ENCODE assay signal across 8 cellular contexts in the genomic region with DNA sequence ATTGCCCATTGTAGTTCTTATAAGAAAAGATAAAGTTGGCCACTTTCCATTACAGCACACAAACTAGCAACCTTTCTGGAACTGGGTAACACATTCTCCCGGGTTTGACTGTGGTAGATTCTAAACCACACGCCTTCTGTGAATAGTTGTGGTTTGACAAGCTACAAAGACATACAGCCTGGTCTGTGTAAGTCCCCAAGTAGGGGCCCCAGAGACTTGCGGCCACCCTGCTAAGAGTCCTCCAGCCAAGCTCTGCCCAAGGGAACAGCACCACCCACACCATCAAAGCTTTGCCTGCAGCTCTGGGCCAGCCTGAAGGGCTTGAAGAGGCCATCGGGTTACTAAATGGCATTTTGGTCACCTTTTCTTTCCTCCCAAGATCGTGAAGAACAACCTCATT.
DNase-seq lines count a peak whose midpoint lies in the region; ATAC-seq and TF ChIP-seq lines count a peak whose summit lies in the region.

No MANE protein-coding gene starts in this region.

- H3K27me3 ChIP-seq in DOHH2 (ENCODE audit: control insufficient read depth, low read length): no peaks in the 10 kb centered on the region

- H3F3A ChIP-seq in DOHH2 (ENCODE audit: control insufficient read depth, insufficient read depth): no peaks in the 10 kb centered on the region; the same call in 1 of the 2 replicates

- no peaks in the 10 kb centered on the region for H3K36me3 Mint-ChIP-seq in glutamatergic neuron (ENCODE audit: unreplicated experiment)

- peaks cover 3% of the 10 kb centered on the region for H3K9me3 Mint-ChIP-seq in glutamatergic neuron (ENCODE audit: unreplicated experiment)

- no peak overlapping the region for H3K4me3 Mint-ChIP-seq in glutamatergic neuron (ENCODE audit: unreplicated experiment)

- no peak for TF ChIP-seq CTCF in DOHH2 (IDR thresholded peaks at IDR 0.05; ENCODE audit: low read depth, low read length, poor library complexity, severe bottlenecking)
- TF ChIP-seq CTCF in glutamatergic neuron (IDR thresholded peaks at IDR 0.05; ENCODE audit: partially characterized antibody, unreplicated experiment): no peak

- no peak overlapping the region for H3K27ac ChIP-seq in DOHH2 (ENCODE audit: low read depth, low read length)

- peaks cover 12% of the 10 kb centered on the region for H3K79me2 ChIP-seq in DOHH2 (ENCODE audit: control insufficient read depth, low read length)

- no peak overlapping the region for H3K27ac Mint-ChIP-seq in glutamatergic neuron (ENCODE audit: unreplicated experiment)

- no peaks in the 10 kb centered on the region for H4K20me1 ChIP-seq in DOHH2 (ENCODE audit: control insufficient read depth, insufficient read depth, low read depth, low read length)

- H3K4me1 Mint-ChIP-seq in glutamatergic neuron (ENCODE audit: low read depth, unreplicated experiment): peaks cover 12% of the 10 kb centered on the region

- peak overlapping the region; percentile 12; the same call in 1 of the 2 replicates for H3K4me3 ChIP-seq in DOHH2 (ENCODE audit: low read length)

- peak; percentile 91 for ATAC-seq in GM19395 (IDR thresholded peaks at IDR 0.05; ENCODE audit: unreplicated experiment)
- peak; percentile 96 for ATAC-seq in HG03378 (IDR thresholded peaks at IDR 0.05; ENCODE audit: unreplicated experiment)

- H3K36me3 ChIP-seq in DOHH2 (ENCODE audit: control insufficient read depth, low read length): peaks cover 2% of the 10 kb centered on the region; the same call in 1 of the 2 replicates

- peak; percentile 62 to 67 for DNase-seq in activated T-cell treated with anti-CD3 and anti-CD28 coated beads, Interleukin-2, amount 50 U/mL, for 48 hours
- peak; percentile 24 to 47 for DNase-seq in stimulated activated CD8-positive, alpha-beta memory T cell treated with anti-CD3 and anti-CD28 coated beads, Interleukin-7, amount 100 ng/mL, for 48 hours (ENCODE audit: extremely low read depth in 1 of 2, low read depth in 1 of 2)
- DNase-seq in NCI-H524 treated with DMSO at 0.1 percent for 48 hours (lab: John Stamatoyannopoulos, UW): no peak
- DNase-seq in glutamatergic neuron: no peak
- DNase-seq in medulla oblongata (ENCODE audit: extremely low spot score): no peak

- H3K9me3 ChIP-seq in DOHH2 (ENCODE audit: control insufficient read depth, insufficient read depth, low read length): peaks cover 7% of the 10 kb centered on the region

- H3K4me2 ChIP-seq in DOHH2 (ENCODE audit: low read length): peak overlapping the region; percentile 20; the same call in 1 of the 2 replicates

- H3K4me1 ChIP-seq in DOHH2 (ENCODE audit: control insufficient read depth, low read length): peaks cover 59% of the 10 kb centered on the region

- H3K9me2 ChIP-seq in DOHH2 (replicated peaks; ENCODE audit: control insufficient read depth, low read length): no peaks in the 10 kb centered on the region

- no peaks in the 10 kb centered on the region for H3K27me3 Mint-ChIP-seq in glutamatergic neuron (ENCODE audit: unreplicated experiment)

Comparison
In these comparisons a context has a peak if more than half of its experiments do, and no peak if none do; other contexts are left out.
1. DNase-seq: peak in activated T-cell treated with anti-CD3 and anti-CD28 coated beads, Interleukin-2, amount 50 U/mL, for 48 hours (2 of 2) and stimulated activated CD8-positive, alpha-beta memory T cell treated with anti-CD3 and anti-CD28 coated beads, Interleukin-7, amount 100 ng/mL, for 48 hours (2 of 2); none in NCI-H524 treated with DMSO at 0.1 percent for 48 hours (single experiment), glutamatergic neuron (single experiment) and medulla oblongata (single experiment).